32 cellular contexts compared by ENCODE assay signal in the genomic region with DNA sequence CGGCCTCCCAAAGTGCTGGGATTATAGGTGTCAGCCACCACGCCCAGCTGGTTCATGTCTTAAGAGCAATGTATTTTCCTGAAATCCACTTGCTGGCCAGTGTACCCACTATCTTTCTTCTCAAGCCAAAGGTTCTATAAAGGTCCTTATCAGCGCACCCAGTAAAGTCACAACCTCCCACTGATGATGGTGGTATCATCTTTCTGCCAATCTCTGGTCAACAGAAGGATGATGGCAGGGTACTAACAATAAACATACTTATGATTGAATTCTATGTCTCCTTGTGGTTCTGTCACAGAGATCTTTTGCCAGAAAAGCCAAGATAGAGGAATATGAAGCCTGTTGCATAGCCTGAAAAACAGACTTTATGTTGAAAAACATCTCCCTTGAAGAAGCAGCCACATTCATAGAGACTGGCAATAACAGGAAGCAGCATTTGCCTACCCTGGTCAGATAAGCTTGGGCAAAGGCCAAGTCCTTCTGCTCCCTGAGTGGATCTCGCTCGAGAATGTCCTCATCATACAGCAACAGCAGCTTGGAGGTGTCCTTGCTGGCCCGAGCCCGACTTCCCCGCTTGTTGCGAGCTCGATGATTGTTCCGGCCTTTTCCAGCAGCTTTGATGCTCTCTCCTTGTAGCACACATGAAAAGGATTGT.
A peak's percentile ranks its signal among the peaks of the same experiment; 100 is the strongest.
DNase-seq lines count a peak whose midpoint lies in the region; ATAC-seq and TF ChIP-seq lines count a peak whose summit lies in the region.
"Had no signal": no experiment of that assay in that cellular context is flagged by ENCODE, and none has a peak within 500 bp of the region (broad histone marks: within the 10 kb centered on the region; RNA-seq: fewer than 3 reads in every experiment).

No MANE protein-coding gene starts in this region.

- no peak overlapping the region for H3K9ac ChIP-seq in PC-3 (ENCODE audit: low read length)
- H3K9ac ChIP-seq: GM23248 had no signal

- H3K4me2 ChIP-seq in PC-3 (ENCODE audit: low read length) = no peak overlapping the region

- 0 out of 2 replicates have a peak, but pooled peaks cover 7% of the 10 kb centered on the region for H3K79me2 ChIP-seq in PC-3 (ENCODE audit: low read length)

- no TSS peak for BruUV-seq in PC-3 (replicated peaks; lab: Mats Ljungman, UMichigan)

- no peaks in the 10 kb centered on the region for H3K9me3 Mint-ChIP-seq in neural crest cell
- H3K9me3 Mint-ChIP-seq: activated CD4-positive, alpha-beta T cell treated with anti-CD3 and anti-CD28 coated beads, Interleukin-2, amount 10 ng/mL, durations not matched to agents 7 days and 5 days; dendritic cell treated with granulocyte-macrophage colony-stimulating factor and Interleukin-4, amounts not matched to agents 40 ng/mL and 50 ng/mL, for 4 days; endodermal cell; natural killer cell treated with Interleukin-12 subunit alpha and Interleukin-12 subunit beta and Interleukin-15 and Interleukin-18, amount 100 ng/mL, for 72 hours; stimulated activated naive B cell treated with anti-CD40 and anti-IgM and Interleukin-4, amounts not matched to agents 10 μg/mL and 1 μg/mL and 100 μg/mL, for 72 hours had no signal

- DNase-seq in HUDEP-2 (lab: John Stamatoyannopoulos, UW; ENCODE audit: unreplicated experiment in 76 of 76) (peak in 74 of 76 experiments; percentile 8 to 83 (median 64)), PC-3 (no peak), dermis blood vessel endothelial cell (peak; percentile 62), neural crest cell (ENCODE audit: low read depth, low spot score) (no peak), cerebellum (ENCODE audit: low spot score) (no peak), HK-2 (ENCODE audit: unreplicated experiment) (no peak)
- DNase-seq: activated CD4-positive, alpha-beta T cell treated with anti-CD3 and anti-CD28 coated beads, Interleukin-2, amount 10 ng/mL, durations not matched to agents 7 days and 5 days; activated naive CD4-positive, alpha-beta T cell treated with Interleukin-2 at 50 U/mL for 16 hours; activated T-cell treated with anti-CD3 and anti-CD28 coated beads, Interleukin-2, amount 50 U/mL, for 48 hours; adrenal gland; C1 segment of cervical spinal cord; Calu3; central memory CD4-positive, alpha-beta T cell; DMS79 treated with DMSO at 0.1 percent for 48 hours; endodermal cell; gastrocnemius medialis; GDM1; GM23248; KBM-7; lower lobe of right lung; mucosa of descending colon; NCI-H1092 treated with DMSO at 0.1 percent for 48 hours; NCI-H187; NCI-H510A treated with DMSO at 0.1 percent for 48 hours; stimulated activated naive B cell treated with anti-CD40 and anti-IgM and Interleukin-4, amounts not matched to agents 10 μg/mL and 1 μg/mL and 100 μg/mL, for 72 hours; T-helper 2 cell had no signal

- peaks cover 18% of the 10 kb centered on the region for H3F3A ChIP-seq in PC-3 (ENCODE audit: low read length, unreplicated experiment)

- H3K4me3 Mint-ChIP-seq in neural crest cell = no peak overlapping the region
- H3K4me3 Mint-ChIP-seq: activated CD4-positive, alpha-beta T cell treated with anti-CD3 and anti-CD28 coated beads, Interleukin-2, amount 10 ng/mL, durations not matched to agents 7 days and 5 days; dendritic cell treated with granulocyte-macrophage colony-stimulating factor and Interleukin-4, amounts not matched to agents 40 ng/mL and 50 ng/mL, for 4 days; endodermal cell; natural killer cell treated with Interleukin-12 subunit alpha and Interleukin-12 subunit beta and Interleukin-15 and Interleukin-18, amount 100 ng/mL, for 72 hours; stimulated activated naive B cell treated with anti-CD40 and anti-IgM and Interleukin-4, amounts not matched to agents 10 μg/mL and 1 μg/mL and 100 μg/mL, for 72 hours had no signal

- POLR2A ChIA-PET in PC-3 (lab: Charles Lee; ENCODE audit: unreplicated experiment) = interaction anchor here (0.6 kb wide), 1 partner anchor 1936 kb away, joined by 3 read pairs; no protein-coding TSS in a partner anchor

- ATAC-seq in PC-3 (no peak), GM21423 (IDR thresholded peaks at IDR 0.05; ENCODE audit: unreplicated experiment) (no peak), HG02678 (IDR thresholded peaks at IDR 0.05; ENCODE audit: unreplicated experiment) (no peak)
- ATAC-seq: gastrocnemius medialis; lower lobe of right lung; mucosa of descending colon; natural killer cell treated with Interleukin-12 subunit alpha and Interleukin-12 subunit beta and Interleukin-15 and Interleukin-18, amount 100 ng/mL, for 72 hours; stimulated activated naive B cell treated with anti-CD40 and anti-IgM and Interleukin-4, amounts not matched to agents 10 μg/mL and 1 μg/mL and 100 μg/mL, for 72 hours had no signal

- no peaks in the 10 kb centered on the region for H3K9me2 ChIP-seq in PC-3 (replicated peaks; ENCODE audit: low read length)

- H3K27me3 Mint-ChIP-seq in neural crest cell (ENCODE audit: low read depth) = no peaks in the 10 kb centered on the region
- H3K27me3 Mint-ChIP-seq: activated CD4-positive, alpha-beta T cell treated with anti-CD3 and anti-CD28 coated beads, Interleukin-2, amount 10 ng/mL, durations not matched to agents 7 days and 5 days; dendritic cell treated with granulocyte-macrophage colony-stimulating factor and Interleukin-4, amounts not matched to agents 40 ng/mL and 50 ng/mL, for 4 days; natural killer cell treated with Interleukin-12 subunit alpha and Interleukin-12 subunit beta and Interleukin-15 and Interleukin-18, amount 100 ng/mL, for 72 hours; stimulated activated naive B cell treated with anti-CD40 and anti-IgM and Interleukin-4, amounts not matched to agents 10 μg/mL and 1 μg/mL and 100 μg/mL, for 72 hours had no signal

- peaks cover 42% of the 10 kb centered on the region for H3K4me1 ChIP-seq in PC-3 (ENCODE audit: insufficient read depth, low read length)
- H3K4me1 ChIP-seq: adrenal gland, gastrocnemius medialis had no signal

- TF ChIP-seq CTCF in PC-3 (conservative IDR thresholded peaks at IDR 0.05; ENCODE audit: low read depth, low read length) (no peak), neural crest cell (conservative IDR thresholded peaks at IDR 0.05) (no peak)

- peak overlapping the region; percentile 2 for H3K27ac Mint-ChIP-seq in neural crest cell (ENCODE audit: unreplicated experiment)
- H3K27ac Mint-ChIP-seq: activated CD4-positive, alpha-beta T cell treated with anti-CD3 and anti-CD28 coated beads, Interleukin-2, amount 10 ng/mL, durations not matched to agents 7 days and 5 days; dendritic cell treated with granulocyte-macrophage colony-stimulating factor and Interleukin-4, amounts not matched to agents 40 ng/mL and 50 ng/mL, for 4 days; endodermal cell; stimulated activated naive B cell treated with anti-CD40 and anti-IgM and Interleukin-4, amounts not matched to agents 10 μg/mL and 1 μg/mL and 100 μg/mL, for 72 hours had no signal

- CTCF ChIA-PET in PC-3 (lab: Charles Lee) = no interaction called here

- H3K36me3 Mint-ChIP-seq in neural crest cell (ENCODE audit: low read depth) = peaks cover 23% of the 10 kb centered on the region

- H3K4me1 Mint-ChIP-seq in neural crest cell = peaks cover 4% of the 10 kb centered on the region
- H3K4me1 Mint-ChIP-seq: endodermal cell had no signal

- H4K20me1 ChIP-seq in PC-3 (ENCODE audit: low read length) = no peaks in the 10 kb centered on the region

- no peaks in the 10 kb centered on the region for H3K27me3 ChIP-seq in PC-3 (ENCODE audit: low read length)
- H3K27me3 ChIP-seq: adrenal gland, gastrocnemius medialis had no signal

- intact Hi-C loops in PC-3 (cut with micrococcal nuclease) = no loop called here

- no peak overlapping the region for H2AFZ ChIP-seq in PC-3 (ENCODE audit: low read length)
- H2AFZ ChIP-seq: GM23248 had no signal

- H3K36me3 ChIP-seq in PC-3 (ENCODE audit: low read depth, low read length) = peaks cover 41% of the 10 kb centered on the region

- no peaks in the 10 kb centered on the region for H3K9me3 ChIP-seq in PC-3 (ENCODE audit: low read length)
- H3K9me3 ChIP-seq: adrenal gland, gastrocnemius medialis, lower lobe of right lung, mucosa of descending colon had no signal

- H3K27ac ChIP-seq in PC-3 (ENCODE audit: low read length) = 0 out of 2 replicates have a peak overlapping the region, but pooled peaks have one; percentile 89
- H3K27ac ChIP-seq: adrenal gland, gastrocnemius medialis, lower lobe of right lung, SK-N-MC, VCaP had no signal

- no peak overlapping the region for H3K4me3 ChIP-seq in PC-3 (ENCODE audit: low read length)
- H3K4me3 ChIP-seq: adrenal gland, gastrocnemius medialis, GM23248, lower lobe of right lung, mucosa of descending colon, SK-N-MC had no signal

Comparison
In these comparisons a context has a peak if more than half of its experiments do, and no peak if none do; other contexts are left out.
1. DNase-seq: peak in HUDEP-2 (74 of 76) and dermis blood vessel endothelial cell (single experiment); none in PC-3 (single experiment), neural crest cell (single experiment), cerebellum (single experiment) and HK-2 (single experiment).